Comparison of ENCODE assay signal across 8 cellular contexts in genomic region chr20:62795023-62795761, GRCh38. TPM values are rescaled to one million over a fixed set of nuclear protein-coding genes. Genes with fewer than 3 reads are reported as not detected.
DNase-seq lines count a peak whose midpoint lies in the region; ATAC-seq lines count a peak whose summit lies in the region.

No MANE protein-coding gene starts in this region.

- H3K36me3 ChIP-seq in ectodermal cell (ENCODE audit: control insufficient read depth, insufficient read depth, low read length), result peaks cover 20% of the 10 kb centered on the region

- peaks cover 25% of the 10 kb centered on the region for H3K36me3 Mint-ChIP-seq in activated CD4-positive, alpha-beta memory T cell treated with anti-CD3 and anti-CD28 coated beads, Interleukin-2, amount 10 ng/mL, durations not matched to agents 7 days and 5 days (ENCODE audit: low read depth)
- peaks cover 61% of the 10 kb centered on the region for H3K36me3 Mint-ChIP-seq in stimulated activated effector memory CD8-positive, alpha-beta T cell treated with anti-CD3 and anti-CD28 coated beads, Interleukin-12 subunit alpha, Interleukin-12 subunit beta, amount 100 ng/mL, for 72 hours

- H3K4me1 Mint-ChIP-seq in activated CD4-positive, alpha-beta memory T cell treated with anti-CD3 and anti-CD28 coated beads, Interleukin-2, amount 10 ng/mL, durations not matched to agents 7 days and 5 days, result peaks cover 41% of the 10 kb centered on the region
- peaks cover 43% of the 10 kb centered on the region for H3K4me1 Mint-ChIP-seq in stimulated activated effector memory CD8-positive, alpha-beta T cell treated with anti-CD3 and anti-CD28 coated beads, Interleukin-12 subunit alpha, Interleukin-12 subunit beta, amount 100 ng/mL, for 72 hours

- no peaks in the 10 kb centered on the region for H3K9me3 ChIP-seq in ectodermal cell (ENCODE audit: control insufficient read depth, low read length)
- H3K9me3 ChIP-seq in mononuclear cell (ENCODE audit: low read depth, low read length), result no peaks in the 10 kb centered on the region

- H3K27me3 ChIP-seq in ectodermal cell (ENCODE audit: control insufficient read depth, insufficient read depth, low read length, poor library complexity, severe bottlenecking), result peaks cover 35% of the 10 kb centered on the region
- no peaks in the 10 kb centered on the region for H3K27me3 ChIP-seq in mononuclear cell (ENCODE audit: insufficient read depth, low read length)

- peaks cover 2% of the 10 kb centered on the region for H3K27me3 Mint-ChIP-seq in activated CD4-positive, alpha-beta memory T cell treated with anti-CD3 and anti-CD28 coated beads, Interleukin-2, amount 10 ng/mL, durations not matched to agents 7 days and 5 days

- DNase-seq in Right ventricle myocardium inferior (ENCODE audit: missing footprints) (peak; percentile 84), cardiac septum (ENCODE audit: low spot score) (no peak), NCI-H510A treated with DMSO at 0.1 percent for 48 hours (lab: John Stamatoyannopoulos, UW) (peak; percentile 26)
- peak; percentile 73 for DNase-seq in activated CD4-positive, alpha-beta memory T cell treated with anti-CD3 and anti-CD28 coated beads, Interleukin-2, amount 10 ng/mL, durations not matched to agents 7 days and 5 days
- peak; percentile 59 to 84 for DNase-seq in stimulated activated effector memory CD8-positive, alpha-beta T cell treated with anti-CD3 and anti-CD28 coated beads, Interleukin-12 subunit alpha, Interleukin-12 subunit beta, amount 100 ng/mL, for 72 hours (ENCODE audit: low spot score in 2 of 2)

- 1 to 2% methylated on average over 68 of the region's 68 CpGs for WGBS in ectodermal cell, 2 experiments

- peak overlapping the region; percentile 37 for H3K4me3 ChIP-seq in ectodermal cell (ENCODE audit: insufficient read depth, low read depth, low read length)
- peak overlapping the region; percentile 55 for H3K4me3 ChIP-seq in mononuclear cell (ENCODE audit: low read length)

- CTCF ChIA-PET in activated CD4-positive, alpha-beta memory T cell treated with anti-CD3 and anti-CD28 coated beads, Interleukin-2, amount 10 ng/mL, durations not matched to agents 7 days and 5 days (lab: Charles Lee), result interaction anchor here (1.3 to 4.6 kb wide), 8 partner anchors 9 to 177 kb away, joined by 3 to 24 read pairs (median 5); partner anchors contain the start of genes OGFR and SLCO4A1

- no peaks in the 10 kb centered on the region for H3K9me3 Mint-ChIP-seq in activated CD4-positive, alpha-beta memory T cell treated with anti-CD3 and anti-CD28 coated beads, Interleukin-2, amount 10 ng/mL, durations not matched to agents 7 days and 5 days
- H3K9me3 Mint-ChIP-seq in stimulated activated effector memory CD8-positive, alpha-beta T cell treated with anti-CD3 and anti-CD28 coated beads, Interleukin-12 subunit alpha, Interleukin-12 subunit beta, amount 100 ng/mL, for 72 hours, result no peaks in the 10 kb centered on the region

- H3K4me1 ChIP-seq in ectodermal cell (ENCODE audit: control insufficient read depth, insufficient read depth, low read length) (peaks cover 11% of the 10 kb centered on the region), mononuclear cell (ENCODE audit: insufficient read depth, low read length) (peaks cover 44% of the 10 kb centered on the region)

- H3K27ac ChIP-seq in ectodermal cell (ENCODE audit: insufficient read depth, low read depth, low read length, poor library complexity, severe bottlenecking), result no peak overlapping the region

- peak overlapping the region; percentile 86 for H3K4me3 Mint-ChIP-seq in activated CD4-positive, alpha-beta memory T cell treated with anti-CD3 and anti-CD28 coated beads, Interleukin-2, amount 10 ng/mL, durations not matched to agents 7 days and 5 days
- H3K4me3 Mint-ChIP-seq in stimulated activated effector memory CD8-positive, alpha-beta T cell treated with anti-CD3 and anti-CD28 coated beads, Interleukin-12 subunit alpha, Interleukin-12 subunit beta, amount 100 ng/mL, for 72 hours, result peak overlapping the region; percentile 80

- intact Hi-C loops in Right ventricle myocardium inferior (cut with DNase I) (loop anchor here (10.0 kb wide), 2 partner anchors 410 to 490 kb away; partner anchors contain the start of genes ADRM1 and RPS21), cardiac septum (cut with DNase I) (loop anchor here (10.0 kb wide), 1 partner anchor 390 kb away; the partner anchor contains the start of gene CABLES2)

- ATAC-seq in Right ventricle myocardium inferior, result no peak
- ATAC-seq in stimulated activated effector memory CD8-positive, alpha-beta T cell treated with anti-CD3 and anti-CD28 coated beads, Interleukin-12 subunit alpha, Interleukin-12 subunit beta, amount 100 ng/mL, for 72 hours, result peak; percentile 4
- ATAC-seq in GM18498 (IDR thresholded peaks at IDR 0.05; ENCODE audit: unreplicated experiment), result no peak

- POLR2A ChIA-PET in activated CD4-positive, alpha-beta memory T cell treated with anti-CD3 and anti-CD28 coated beads, Interleukin-2, amount 10 ng/mL, durations not matched to agents 7 days and 5 days (lab: Charles Lee), result interaction anchor here (0.8 to 4.6 kb wide), 19 partner anchors 10 to 191 kb away, joined by 3 to 33 read pairs (median 4); partner anchors contain the start of genes OGFR and SLCO4A1

- peak overlapping the region; percentile 97 for H3K27ac Mint-ChIP-seq in activated CD4-positive, alpha-beta memory T cell treated with anti-CD3 and anti-CD28 coated beads, Interleukin-2, amount 10 ng/mL, durations not matched to agents 7 days and 5 days
- H3K27ac Mint-ChIP-seq in stimulated activated effector memory CD8-positive, alpha-beta T cell treated with anti-CD3 and anti-CD28 coated beads, Interleukin-12 subunit alpha, Interleukin-12 subunit beta, amount 100 ng/mL, for 72 hours, result peak overlapping the region; percentile 93

RNA-seq across cellular contexts. Expression of gene MRGBP, which starts 1.1 kb away (rescaled TPM):
- total RNA-seq in Right ventricle myocardium inferior (10.0 TPM), cardiac septum (7.9 TPM), mononuclear cell (10.3 TPM)
- 10 to 100 TPM; 14.9 to 15.8 TPM for total RNA-seq in activated CD4-positive, alpha-beta memory T cell treated with anti-CD3 and anti-CD28 coated beads, Interleukin-2, amount 10 ng/mL, durations not matched to agents 7 days and 5 days
- 14.1 TPM for polyA plus RNA-seq in ectodermal cell (2013, experiment 1 of 4)
- 12.8 TPM for polyA plus RNA-seq in ectodermal cell (2013, experiment 2 of 4)
- 14.6 TPM for polyA plus RNA-seq in ectodermal cell (2013, experiment 3 of 4)
- 13.9 TPM for polyA plus RNA-seq in ectodermal cell (2013, experiment 4 of 4)

RNA-seq across cellular contexts. Expression of gene OGFR, which starts 9.4 kb away (rescaled TPM):
- total RNA-seq in Right ventricle myocardium inferior (22.5 TPM), cardiac septum (16.4 TPM), mononuclear cell (51.5 TPM)
- total RNA-seq in activated CD4-positive, alpha-beta memory T cell treated with anti-CD3 and anti-CD28 coated beads, Interleukin-2, amount 10 ng/mL, durations not matched to agents 7 days and 5 days, result 10 to 100 TPM; 71.1 to 73.4 TPM
- polyA plus RNA-seq in ectodermal cell (2013, experiment 1 of 4), result 19.7 TPM
- polyA plus RNA-seq in ectodermal cell (2013, experiment 2 of 4), result 17.8 TPM
- polyA plus RNA-seq in ectodermal cell (2013, experiment 3 of 4), result 17.8 TPM
- 16.0 TPM for polyA plus RNA-seq in ectodermal cell (2013, experiment 4 of 4)

RNA-seq across cellular contexts. Expression of gene COL9A3, which starts 21.7 kb away (rescaled TPM):
- total RNA-seq in Right ventricle myocardium inferior (5.5 TPM), cardiac septum (0.94 TPM), mononuclear cell (not detected)
- total RNA-seq in activated CD4-positive, alpha-beta memory T cell treated with anti-CD3 and anti-CD28 coated beads, Interleukin-2, amount 10 ng/mL, durations not matched to agents 7 days and 5 days, result not detected
- 60.6 TPM for polyA plus RNA-seq in ectodermal cell (2013, experiment 1 of 4)
- polyA plus RNA-seq in ectodermal cell (2013, experiment 2 of 4), result 54.1 TPM
- polyA plus RNA-seq in ectodermal cell (2013, experiment 3 of 4), result 39.6 TPM
- polyA plus RNA-seq in ectodermal cell (2013, experiment 4 of 4), result 47.9 TPM
